ENCODE assay signal across 1 cellular context in genomic region chr1:38060557-38060956, GRCh38.
TF ChIP-seq lines count a peak whose summit lies in the region.

No MANE protein-coding gene starts in this region.

TF ChIP-seq in HEK293, 187 proteins besides CTCF, POLR2A, EP300 and RAD21 (continued from another document):
- TF ChIP-seq ZNF518A (tag by site-specific recombination; conservative IDR thresholded peaks at IDR 0.05; ENCODE audit: low read depth) (no peak), HIC1 (tag by site-specific recombination; IDR thresholded peaks at IDR 0.05) (no peak)
